In the genomic region with DNA sequence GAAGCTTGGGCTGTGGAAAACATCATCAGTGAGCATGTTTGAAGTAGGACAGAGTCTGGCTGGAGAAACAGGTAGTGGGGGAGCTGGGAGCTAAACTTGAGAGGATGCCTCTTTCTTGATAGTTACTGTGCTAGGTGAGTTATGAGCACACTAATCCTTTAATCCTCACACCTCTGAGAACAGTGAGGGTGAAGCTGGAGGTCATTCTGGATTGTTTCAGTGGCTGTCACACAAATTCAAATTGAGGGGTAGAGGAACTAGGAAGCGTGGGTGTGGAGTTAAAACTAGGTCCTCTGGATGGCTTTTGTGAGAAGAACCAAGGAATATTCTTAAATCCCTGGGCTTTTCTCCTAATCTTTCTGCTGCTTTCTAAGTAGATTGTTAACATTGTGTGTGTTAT, we compare ENCODE assay signal across 17 cellular contexts. TPM values are rescaled to one million over a fixed set of nuclear protein-coding genes. Genes with fewer than 3 reads are reported as not detected.
DNase-seq lines count a peak whose midpoint lies in the region; ATAC-seq and TF ChIP-seq lines count a peak whose summit lies in the region.
"Had no signal": no experiment of that assay in that cellular context is flagged by ENCODE, and none has a peak within 500 bp of the region (broad histone marks: within the 10 kb centered on the region; RNA-seq: fewer than 3 reads in every experiment).

No MANE protein-coding gene starts in this region.

- TF ChIP-seq POLR2A in esophagus muscularis mucosa (IDR thresholded peaks at IDR 0.05; ENCODE audit: low read depth) = no peak

- H3K27me3 ChIP-seq in CD4-positive, alpha-beta T cell (ENCODE audit: control insufficient read depth, insufficient read depth, low read length) = no peaks in the 10 kb centered on the region
- H3K27me3 ChIP-seq in Karpas-422 (ENCODE audit: low read length) (no peaks in the 10 kb centered on the region), esophagus muscularis mucosa (no peaks in the 10 kb centered on the region), skeletal muscle tissue (ENCODE audit: control insufficient read depth in 3 of 3, insufficient read depth in 3 of 3, low read length in 3 of 3) (no peaks in the 10 kb centered on the region)

- H3K9ac ChIP-seq in Karpas-422 (ENCODE audit: low read length) = peak overlapping the region; percentile 92; the same call in 1 of the 2 replicates
- H3K9ac ChIP-seq in skeletal muscle tissue (ENCODE audit: low read depth in 1 of 3, low read length in 3 of 3) = peak overlapping the region in 2 of 3 donors; percentile 44 to 99
- H3K9ac ChIP-seq: GM23248 had no signal

- H3K9me3 ChIP-seq in CD4-positive, alpha-beta T cell (ENCODE audit: control insufficient read depth, low read length) = no peaks in the 10 kb centered on the region
- H3K9me3 ChIP-seq in Karpas-422 (ENCODE audit: low read length) = no peaks in the 10 kb centered on the region
- no peaks in the 10 kb centered on the region for H3K9me3 ChIP-seq in esophagus muscularis mucosa
- no peaks in the 10 kb centered on the region for H3K9me3 ChIP-seq in skeletal muscle tissue (ENCODE audit: control insufficient read depth in 3 of 3, low read length in 3 of 3)

- H3K4me1 ChIP-seq in Karpas-422 (ENCODE audit: low read length) = peaks cover 59% of the 10 kb centered on the region
- peaks cover 61 to 84% (median 78%) of the 10 kb centered on the region in 4 donors for H3K4me1 ChIP-seq in esophagus muscularis mucosa
- H3K4me1 ChIP-seq in skeletal muscle tissue (ENCODE audit: control insufficient read depth in 3 of 3, insufficient read depth in 3 of 3, low read length in 3 of 3) = peaks cover 63 to 72% (median 65%) of the 10 kb centered on the region in 3 donors

- H3K4me3 ChIP-seq in Karpas-422 (ENCODE audit: low read length) (no peak overlapping the region), esophagus muscularis mucosa (no peak overlapping the region), skeletal muscle tissue (ENCODE audit: low read length in 3 of 3) (peak overlapping the region in 1 of 3 donors; percentile 21)
- H3K4me3 ChIP-seq: GM23248 had no signal

- no peak overlapping the region for H3K27ac Mint-ChIP-seq in CD4-positive, alpha-beta T cell
- H3K27ac Mint-ChIP-seq: activated CD4-positive, alpha-beta T cell treated with anti-CD3 and anti-CD28 coated beads for 36 hours; activated naive CD8-positive, alpha-beta T cell treated with anti-CD3 and anti-CD28 coated beads, Interleukin-2, amount 50 U/mL, for 24 hours; natural killer cell treated with Interleukin-12 subunit alpha and Interleukin-12 subunit beta and Interleukin-15 and Interleukin-18, amount 100 ng/mL, for 72 hours had no signal

- H3K27ac ChIP-seq in CD4-positive, alpha-beta T cell (ENCODE audit: low read depth, low read length) = no peak overlapping the region
- H3K27ac ChIP-seq in Karpas-422 (ENCODE audit: low read length) = peak overlapping the region; percentile 2; the same call in 1 of the 2 replicates
- peak overlapping the region; percentile 93 to 98 (median 96) for H3K27ac ChIP-seq in esophagus muscularis mucosa (replicated peaks in 1 of 4)
- peak overlapping the region; percentile 97 for H3K27ac ChIP-seq in skeletal muscle tissue (ENCODE audit: low read depth, low read length)
- H3K27ac ChIP-seq: GM23248, RWPE1 had no signal

- DNase-seq in CD4-positive, alpha-beta T cell = no peak
- no peak for DNase-seq in Karpas-422
- DNase-seq in esophagus muscularis mucosa (ENCODE audit: extremely low spot score) = no peak
- DNase-seq in NCI-H146 (lab: John Stamatoyannopoulos, UW) = no peak
- DNase-seq in stimulated activated CD4-positive, alpha-beta T cell treated with anti-CD3 and anti-CD28 coated beads, Interleukin-12 subunit alpha, Interleukin-12 subunit beta, amount 100 ng/mL, for 4 hours = no peak
- no peak for DNase-seq in SHP77 (lab: John Stamatoyannopoulos, UW)
- DNase-seq: activated CD4-positive, alpha-beta T cell treated with anti-CD3 and anti-CD28 coated beads for 36 hours; activated naive CD8-positive, alpha-beta T cell treated with anti-CD3 and anti-CD28 coated beads, Interleukin-2, amount 50 U/mL, for 24 hours; Calu3; foreskin fibroblast; GM23248; NCI-H1436 treated with DMSO at 0.1 percent for 48 hours; NCI-H226; SW 1271 had no signal

- TF ChIP-seq EP300 in esophagus muscularis mucosa (IDR thresholded peaks at IDR 0.05) = no peak

- H3K36me3 ChIP-seq in Karpas-422 (ENCODE audit: insufficient read depth, low read length) (no peaks in the 10 kb centered on the region), esophagus muscularis mucosa (no peaks in the 10 kb centered on the region), skeletal muscle tissue (ENCODE audit: control insufficient read depth in 3 of 3, insufficient read depth in 3 of 3, low read length in 3 of 3) (no peaks in the 10 kb centered on the region)

- no peaks in the 10 kb centered on the region for H3K9me2 ChIP-seq in Karpas-422 (replicated peaks; ENCODE audit: insufficient read depth, low read length)

- peak overlapping the region; percentile 93 for H3K4me2 ChIP-seq in Karpas-422 (ENCODE audit: low read depth, low read length, poor library complexity, severe bottlenecking)

- TF ChIP-seq CTCF in CD4-positive, alpha-beta T cell (IDR thresholded peaks at IDR 0.05) = no peak
- TF ChIP-seq CTCF in esophagus muscularis mucosa (IDR thresholded peaks at IDR 0.05) = no peak

- peak overlapping the region; percentile 95 for H3K4me3 Mint-ChIP-seq in CD4-positive, alpha-beta T cell
- H3K4me3 Mint-ChIP-seq: activated naive CD8-positive, alpha-beta T cell treated with anti-CD3 and anti-CD28 coated beads, Interleukin-2, amount 50 U/mL, for 24 hours had no signal

- H3K79me2 ChIP-seq in Karpas-422 (ENCODE audit: low read length) = peaks cover 81% of the 10 kb centered on the region

- no peak overlapping the region for H2AFZ ChIP-seq in Karpas-422 (ENCODE audit: low read length)
- H2AFZ ChIP-seq: GM23248 had no signal

- H3K4me1 Mint-ChIP-seq in CD4-positive, alpha-beta T cell (ENCODE audit: low read depth) = peaks cover 36% of the 10 kb centered on the region

- no peaks in the 10 kb centered on the region for H3K27me3 Mint-ChIP-seq in CD4-positive, alpha-beta T cell
- H3K27me3 Mint-ChIP-seq: activated CD4-positive, alpha-beta T cell treated with anti-CD3 and anti-CD28 coated beads for 36 hours; activated naive CD8-positive, alpha-beta T cell treated with anti-CD3 and anti-CD28 coated beads, Interleukin-2, amount 50 U/mL, for 24 hours had no signal

- WGBS in esophagus muscularis mucosa = 60% methylated on average over 1 of the region's 1 CpG

- no peaks in the 10 kb centered on the region for H3K9me3 Mint-ChIP-seq in CD4-positive, alpha-beta T cell
- H3K9me3 Mint-ChIP-seq: activated naive CD8-positive, alpha-beta T cell treated with anti-CD3 and anti-CD28 coated beads, Interleukin-2, amount 50 U/mL, for 24 hours; natural killer cell treated with Interleukin-12 subunit alpha and Interleukin-12 subunit beta and Interleukin-15 and Interleukin-18, amount 100 ng/mL, for 72 hours had no signal

- intact Hi-C loops in CD4-positive, alpha-beta T cell (cut with DNase I, micrococcal nuclease) = loop anchor here in 1 of 2 experiments (5.0 to 10.0 kb wide), 5 partner anchors 493 to 1663 kb away; a partner anchor contains a TSS
- intact Hi-C loops in esophagus muscularis mucosa (cut with DNase I) = no loop called here

- no peak for ATAC-seq in CD4-positive, alpha-beta T cell (ENCODE audit: poor library complexity)
- ATAC-seq: activated CD4-positive, alpha-beta T cell treated with anti-CD3 and anti-CD28 coated beads for 36 hours; activated naive CD8-positive, alpha-beta T cell treated with anti-CD3 and anti-CD28 coated beads, Interleukin-2, amount 50 U/mL, for 24 hours; natural killer cell treated with Interleukin-12 subunit alpha and Interleukin-12 subunit beta and Interleukin-15 and Interleukin-18, amount 100 ng/mL, for 72 hours had no signal

- POLR2A ChIA-PET in CD4-positive, alpha-beta T cell (lab: Charles Lee) = no interaction called here

- peaks cover 11% of the 10 kb centered on the region for H3K36me3 Mint-ChIP-seq in CD4-positive, alpha-beta T cell (ENCODE audit: low read depth)
- H3K36me3 Mint-ChIP-seq: natural killer cell treated with Interleukin-12 subunit alpha and Interleukin-12 subunit beta and Interleukin-15 and Interleukin-18, amount 100 ng/mL, for 72 hours had no signal

- CTCF ChIA-PET in CD4-positive, alpha-beta T cell (lab: Charles Lee) = interaction anchor here (0.9 to 1.2 kb wide), 2 partner anchors 18 to 911 kb away, joined by 3 read pairs; no protein-coding TSS in a partner anchor

- peaks cover 53% of the 10 kb centered on the region for H4K20me1 ChIP-seq in Karpas-422 (ENCODE audit: insufficient read depth, low read depth, low read length)

RNA-seq across cellular contexts. Expression of a gene that starts 3.3 kb away (rescaled TPM):
- 10 to 100 TPM; 20.3 to 23.1 TPM for total RNA-seq in CD4-positive, alpha-beta T cell
- total RNA-seq in Karpas-422 (2014; rRNA removed; shearing (Covaris generic); ENCODE audit: low replicate concordance) = 56.1 and 71.2 TPM in 2 replicates
- total RNA-seq in esophagus muscularis mucosa = 100 to 1,000 TPM in 2 of 4 donors, 10 to 100 TPM in 2; 82.7 to 110 (median 104) TPM
- 63.7 TPM for total RNA-seq in skeletal muscle tissue
